ENCODE assay signal across 13 cellular contexts in genomic region chr15:75606711-75607684, GRCh38. TPM values are rescaled to one million over a fixed set of nuclear protein-coding genes. Genes with fewer than 3 reads are reported as not detected.
DNase-seq lines count a peak whose midpoint lies in the region; ATAC-seq and TF ChIP-seq lines count a peak whose summit lies in the region.
"Had no signal": no experiment of that assay in that cellular context is flagged by ENCODE, and none has a peak within 500 bp of the region (broad histone marks: within the 10 kb centered on the region; RNA-seq: fewer than 3 reads in every experiment).

No MANE protein-coding gene starts in this region.

- H3K27me3 ChIP-seq in H7 (ENCODE audit: control insufficient read depth, insufficient read depth, low read length): no peaks in the 10 kb centered on the region

- intact Hi-C loops in natural killer cell (cut with micrococcal nuclease): no loop called here

- no peak for TF ChIP-seq CTCF in natural killer cell (IDR thresholded peaks at IDR 0.05)

- peaks cover 37% of the 10 kb centered on the region for H3K4me1 Mint-ChIP-seq in activated naive CD8-positive, alpha-beta T cell treated with anti-CD3 and anti-CD28 coated beads, Interleukin-2, amount 50 U/mL, for 24 hours
- H3K4me1 Mint-ChIP-seq in natural killer cell: peaks cover 41 to 44% of the 10 kb centered on the region in 2 donors
- H3K4me1 Mint-ChIP-seq: brain had no signal

- H3K4me3 ChIP-seq in H7 (ENCODE audit: insufficient read depth, low read depth, low read length): no peak overlapping the region

- peak overlapping the region; percentile 79 for H3K27ac Mint-ChIP-seq in activated naive CD8-positive, alpha-beta T cell treated with anti-CD3 and anti-CD28 coated beads, Interleukin-2, amount 50 U/mL, for 24 hours
- peak overlapping the region; percentile 86 to 90 for H3K27ac Mint-ChIP-seq in natural killer cell
- H3K27ac Mint-ChIP-seq: brain had no signal

- ATAC-seq in activated naive CD8-positive, alpha-beta T cell treated with anti-CD3 and anti-CD28 coated beads, Interleukin-2, amount 50 U/mL, for 24 hours: peak; percentile 76
- peak; percentile 68 to 74 (median 69) for ATAC-seq in natural killer cell
- ATAC-seq in esophagus mucosa: no peak
- no peak for ATAC-seq in HG02642 (IDR thresholded peaks at IDR 0.05; ENCODE audit: poor library complexity, unreplicated experiment)

- DNase-seq in EH (ENCODE audit: low read depth): peak; percentile 66
- DNase-seq in OCI-M1 (lab: John Stamatoyannopoulos, UW): peak; percentile 82
- no peak for DNase-seq in activated naive CD8-positive, alpha-beta T cell treated with anti-CD3 and anti-CD28 coated beads, Interleukin-2, amount 50 U/mL, for 24 hours
- no peak for DNase-seq in natural killer cell
- DNase-seq in H7: no peak
- no peak for DNase-seq in SW480 (ENCODE audit: low spot score)
- DNase-seq: activated CD4-positive, CD25-positive, alpha-beta regulatory T cell; DMS153; kidney; stimulated activated CD4-positive, alpha-beta T cell treated with anti-CD3 and anti-CD28 coated beads, Interleukin-1b, Interleukin-23, amount 100 ng/mL, for 48 hours had no signal

- no peaks in the 10 kb centered on the region for H3K9me3 Mint-ChIP-seq in activated naive CD8-positive, alpha-beta T cell treated with anti-CD3 and anti-CD28 coated beads, Interleukin-2, amount 50 U/mL, for 24 hours
- no peaks in the 10 kb centered on the region for H3K9me3 Mint-ChIP-seq in natural killer cell
- H3K9me3 Mint-ChIP-seq: brain had no signal

- H3K36me3 Mint-ChIP-seq in activated naive CD8-positive, alpha-beta T cell treated with anti-CD3 and anti-CD28 coated beads, Interleukin-2, amount 50 U/mL, for 24 hours (ENCODE audit: low read depth): peaks cover 46% of the 10 kb centered on the region
- H3K36me3 Mint-ChIP-seq in natural killer cell: peaks cover under 1% of the 10 kb centered on the region

- H3K36me3 ChIP-seq in H7 (replicated peaks; ENCODE audit: control insufficient read depth, insufficient read depth, low read length): peaks cover 15% of the 10 kb centered on the region

- peak overlapping the region; percentile 37 for H3K4me3 Mint-ChIP-seq in activated naive CD8-positive, alpha-beta T cell treated with anti-CD3 and anti-CD28 coated beads, Interleukin-2, amount 50 U/mL, for 24 hours
- H3K4me3 Mint-ChIP-seq in natural killer cell: peak overlapping the region; percentile 79
- H3K4me3 Mint-ChIP-seq: brain had no signal

- H3K27me3 Mint-ChIP-seq in activated naive CD8-positive, alpha-beta T cell treated with anti-CD3 and anti-CD28 coated beads, Interleukin-2, amount 50 U/mL, for 24 hours: no peaks in the 10 kb centered on the region
- H3K27me3 Mint-ChIP-seq in natural killer cell (ENCODE audit: low read depth in 2 of 2): no peaks in the 10 kb centered on the region
- H3K27me3 Mint-ChIP-seq: brain had no signal

RNA-seq across cellular contexts. Expression of gene SNUPN, which starts 18.5 kb away (rescaled TPM):
- total RNA-seq in natural killer cell (10 to 100 TPM; 13.8 to 20.7 (median 14.8) TPM), esophagus mucosa (12.1 TPM)
- 19.2 and 23.4 TPM in 2 replicates for total RNA-seq in H7 (2014; rRNA removed; shearing (Covaris generic))

RNA-seq across cellular contexts. Expression of gene PTPN9, which starts 27.9 kb away (rescaled TPM):
- total RNA-seq in natural killer cell (10 to 100 TPM; 28.3 to 33.0 (median 28.9) TPM), esophagus mucosa (13.6 TPM)
- total RNA-seq in H7 (2014; rRNA removed; shearing (Covaris generic)): 44.8 and 48.1 TPM in 2 replicates

RNA-seq across cellular contexts. Expression of gene IMP3, which starts 33.0 kb away (rescaled TPM):
- 10 to 100 TPM; 22.9 to 37.1 (median 35.8) TPM for total RNA-seq in natural killer cell
- total RNA-seq in esophagus mucosa: 68.1 TPM
- total RNA-seq in H7 (2014; rRNA removed; shearing (Covaris generic)): 132 and 168 TPM in 2 replicates

RNA-seq across cellular contexts. Expression of gene SNX33, which starts 40.7 kb away (rescaled TPM):
- total RNA-seq in natural killer cell: 1 to 10 TPM; 2.5 to 5.6 (median 5.1) TPM
- 24.7 TPM for total RNA-seq in esophagus mucosa
- total RNA-seq in H7 (2014; rRNA removed; shearing (Covaris generic)): 13.3 and 14.3 TPM in 2 replicates

Comparison
In these comparisons a context has a peak if more than half of its experiments do, and no peak if none do; other contexts are left out.
1. DNase-seq: peak in EH (single experiment) and OCI-M1 (single experiment); none in activated naive CD8-positive, alpha-beta T cell treated with anti-CD3 and anti-CD28 coated beads, Interleukin-2, amount 50 U/mL, for 24 hours (single experiment), natural killer cell (single experiment), H7 (single experiment) and SW480 (single experiment).
2. ATAC-seq: peak in activated naive CD8-positive, alpha-beta T cell treated with anti-CD3 and anti-CD28 coated beads, Interleukin-2, amount 50 U/mL, for 24 hours (single experiment) and natural killer cell (3 of 3); none in esophagus mucosa (single experiment) and HG02642 (single experiment).